ENCODE assay signal across 9 cellular contexts in the genomic region with DNA sequence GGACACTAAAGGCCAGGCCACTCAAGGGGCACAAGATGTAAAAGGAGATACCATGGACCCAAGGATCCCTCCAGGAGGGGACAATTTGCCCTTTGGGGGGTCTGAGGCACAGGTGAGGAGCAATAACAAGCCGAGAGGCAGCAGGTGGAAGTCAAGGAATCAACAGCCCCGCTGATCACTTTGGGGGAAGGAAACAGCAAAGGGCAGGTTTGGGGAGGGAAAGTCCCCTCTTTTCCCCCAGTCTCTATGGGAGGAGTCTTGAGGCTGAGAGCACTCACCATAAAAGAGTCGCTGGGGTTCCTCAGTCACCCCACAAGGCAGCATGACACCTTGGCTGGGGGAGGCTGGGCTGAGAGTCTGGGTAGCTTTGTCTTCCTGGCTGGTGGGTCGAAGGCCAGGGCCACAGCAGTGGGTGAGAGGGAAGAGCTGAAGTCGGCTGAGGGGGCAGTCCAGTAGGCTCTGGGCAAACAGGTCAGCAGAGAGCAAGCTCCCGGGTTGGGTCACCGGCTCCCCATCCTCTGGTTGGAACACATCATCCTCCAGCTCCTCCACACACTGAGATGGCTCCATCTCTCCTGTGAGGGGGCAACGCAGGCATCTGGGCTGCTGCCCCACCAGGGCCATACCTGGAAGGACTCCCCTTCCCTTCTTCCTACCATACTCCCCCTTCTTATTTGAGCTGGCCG. TPM values are rescaled to one million over a fixed set of nuclear protein-coding genes. Genes with fewer than 3 reads are reported as not detected.
DNase-seq lines count a peak whose midpoint lies in the region; ATAC-seq, FAIRE-seq and TF ChIP-seq lines count a peak whose summit lies in the region.
"Had no signal": no experiment of that assay in that cellular context is flagged by ENCODE, and none has a peak within 500 bp of the region (broad histone marks: within the 10 kb centered on the region; RNA-seq: fewer than 3 reads in every experiment).

No MANE protein-coding gene starts in this region.

- H3K36me3 ChIP-seq in KMS-11 (ENCODE audit: insufficient read depth) (no peaks in the 10 kb centered on the region), body of pancreas (replicated peaks in 1 of 2; ENCODE audit: insufficient read depth in 1 of 2, low read depth in 2 of 2) (no peaks in the 10 kb centered on the region)

- FAIRE-seq in HTR-8/SVneo (lab: Jason Lieb, UNC), result no peak
- FAIRE-seq: islet of Langerhans had no signal

- intact Hi-C loops in body of pancreas (cut with DNase I), result no loop called here

- H2AFZ ChIP-seq in KMS-11 (ENCODE audit: low read depth), result peak overlapping the region; percentile 70; the same call in 1 of the 2 replicates

- no peak for ATAC-seq in body of pancreas
- no peak for ATAC-seq in esophagus mucosa

- DNase-seq in GM10266 (ENCODE audit: extremely low spot score), result peak; percentile 77
- no peak for DNase-seq in body of pancreas
- DNase-seq in retinal pigment epithelial cell (ENCODE audit: low read depth), result no peak
- DNase-seq in effector CD8-positive, alpha-beta T cell (lab: John Stamatoyannopoulos, UW), result no peak
- no peak for DNase-seq in germinal center (ENCODE audit: low spot score)
- DNase-seq in HTR-8/SVneo (ENCODE audit: insufficient read length, low spot score), result no peak

- H3K79me2 ChIP-seq in KMS-11 (ENCODE audit: insufficient read depth, low read depth), result peaks cover 31% of the 10 kb centered on the region; the same call in 1 of the 2 replicates

- H3K27ac ChIP-seq in KMS-11 (peak overlapping the region; percentile 80), body of pancreas (peak overlapping the region; percentile 84 to 97 (median 93))

- no peaks in the 10 kb centered on the region for H3K9me3 ChIP-seq in body of pancreas

- no peaks in the 10 kb centered on the region for H4K20me1 ChIP-seq in KMS-11 (ENCODE audit: insufficient read depth)

- H3K4me2 ChIP-seq in KMS-11, result peak overlapping the region; percentile 99

- no peaks in the 10 kb centered on the region for H3K27me3 ChIP-seq in KMS-11 (ENCODE audit: insufficient read depth, low read depth)
- H3K27me3 ChIP-seq in body of pancreas, result no peaks in the 10 kb centered on the region

- no peak for TF ChIP-seq POLR2A in body of pancreas (IDR thresholded peaks at IDR 0.05)

- TF ChIP-seq CTCF in GM10266 (IDR thresholded peaks at IDR 0.05; ENCODE audit: control insufficient read depth, insufficient read depth, low read depth, missing control alignments), result no peak
- TF ChIP-seq CTCF in KMS-11 (conservative IDR thresholded peaks at IDR 0.05; ENCODE audit: low read depth, low read length), result no peak
- no peak for TF ChIP-seq CTCF in body of pancreas (IDR thresholded peaks at IDR 0.05)
- TF ChIP-seq CTCF in retinal pigment epithelial cell (conservative IDR thresholded peaks at IDR 0.05; ENCODE audit: low read depth, low read length), result no peak

- H3K9ac ChIP-seq in KMS-11, result peak overlapping the region; percentile 63

- 73 to 83% methylated on average over 8 to 9 of the region's 9 CpGs for WGBS in body of pancreas, 2 donors

- peaks cover 88% of the 10 kb centered on the region for H3K4me1 ChIP-seq in KMS-11 (ENCODE audit: low read depth, poor library complexity, severe bottlenecking)
- H3K4me1 ChIP-seq in body of pancreas, result peaks cover 85% of the 10 kb centered on the region

- no peak overlapping the region for H3K4me3 ChIP-seq in KMS-11 (IDR thresholded peaks at IDR 0.05; ENCODE audit: insufficient read depth, low read depth, low read length)
- no peak overlapping the region for H3K4me3 ChIP-seq in body of pancreas
- peak overlapping the region; percentile 94 for H3K4me3 ChIP-seq in retinal pigment epithelial cell (ENCODE audit: low read length)

RNA-seq across cellular contexts. Expression of a gene that starts 3.0 kb away (rescaled TPM):
- total RNA-seq in body of pancreas (10 to 100 TPM in 1 of 2 donors, 1 to 10 TPM in 1; 4.3 to 16.1 TPM), esophagus mucosa (1.5 TPM)

RNA-seq across cellular contexts. Expression of a gene that starts 55.2 kb away (rescaled TPM):
- total RNA-seq in body of pancreas (not detected), esophagus mucosa (15.3 TPM)

Comparison
In these comparisons a context has a peak if more than half of its experiments do, and no peak if none do; other contexts are left out.
1. RNA of a gene that starts 55.2 kb away (total RNA-seq): 15.3 TPM in esophagus mucosa (single experiment); not detected in body of pancreas; every median in the first group is over 10 times any median in the second.